8 cellular contexts compared by ENCODE assay signal in genomic region chr5:60207031-60207430, GRCh38.
DNase-seq lines count a peak whose midpoint lies in the region; ATAC-seq and TF ChIP-seq lines count a peak whose summit lies in the region.

No MANE protein-coding gene starts in this region.

- no peak overlapping the region for H3K9ac ChIP-seq in H9 (ENCODE audit: extremely low read depth, insufficient read length, low read length)

- H4K20me1 ChIP-seq in H9 (ENCODE audit: control insufficient read depth, insufficient read depth, insufficient read length): no peaks in the 10 kb centered on the region

- no peak overlapping the region for H3K18ac ChIP-seq in H9 (ENCODE audit: insufficient read length, low read depth, low read length)

- no peaks in the 10 kb centered on the region; the same call in 1 of the 2 replicates for H3K4me1 ChIP-seq in H9 (ENCODE audit: insufficient read depth, low read length)

- H4K5ac ChIP-seq in H9 (ENCODE audit: insufficient read length, low read depth, low read length): no peak overlapping the region

- H3K27me3 ChIP-seq in H9 (ENCODE audit: insufficient read depth, low read length): no peaks in the 10 kb centered on the region

- no peaks in the 10 kb centered on the region for H3K79me1 ChIP-seq in H9 (ENCODE audit: insufficient read depth, low read depth, low read length, poor library complexity, severe bottlenecking)

- ATAC-seq in GM18873 (IDR thresholded peaks at IDR 0.05; ENCODE audit: low FRiP score, unreplicated experiment): peak; percentile 83
- peak; percentile 88 for ATAC-seq in HG02610 (IDR thresholded peaks at IDR 0.05; ENCODE audit: unreplicated experiment)
- ATAC-seq in naive B cell (ENCODE audit: low read depth in 2 of 2): peak; percentile 100

- no peak overlapping the region for H2BK120ac ChIP-seq in H9 (ENCODE audit: low read depth, low read length, poor library complexity, severe bottlenecking)

- no peak overlapping the region for H2BK12ac ChIP-seq in H9 (ENCODE audit: insufficient read length, low read depth, low read length)

- H4K91ac ChIP-seq in H9 (ENCODE audit: insufficient read length, low read depth, low read length): no peak overlapping the region

- H3K23ac ChIP-seq in H9 (ENCODE audit: insufficient read length, low read depth, low read length): no peak overlapping the region

- no peak overlapping the region for H3K56ac ChIP-seq in H9 (ENCODE audit: insufficient read length, low read depth, low read length)

- no peaks in the 10 kb centered on the region for H3K36me3 Mint-ChIP-seq in naive B cell
- no peaks in the 10 kb centered on the region for H3K36me3 Mint-ChIP-seq in H9 (ENCODE audit: insufficient read depth in 1 of 3, low read depth in 3 of 3)

- H3K4me1 Mint-ChIP-seq in naive B cell (peaks cover 26 to 36% (median 32%) of the 10 kb centered on the region in 3 donors), H9 (peaks cover 11 to 12% of the 10 kb centered on the region in 2 experiments)

- H2BK15ac ChIP-seq in H9 (ENCODE audit: low read depth, low read length): no peak overlapping the region

- no peak overlapping the region for H3K14ac ChIP-seq in H9 (ENCODE audit: insufficient read depth, low read length)

- WGBS in H9 (ENCODE audit: extremely low coverage, insufficient read length, low lambda C conversion rate): no CpG with 5 or more reads among the region's 3 CpGs

- no peaks in the 10 kb centered on the region for H3K27me3 Mint-ChIP-seq in naive B cell
- no peaks in the 10 kb centered on the region for H3K27me3 Mint-ChIP-seq in H9 (ENCODE audit: low read depth)

- no peak overlapping the region for H3T11ph ChIP-seq in H9 (ENCODE audit: low read length)

- H3K4ac ChIP-seq in H9 (ENCODE audit: low read depth, low read length): no peak overlapping the region

- no peak overlapping the region for H4K8ac ChIP-seq in H9 (replicated peaks; ENCODE audit: insufficient read length, low read depth, low read length)

- H3K23me2 ChIP-seq in H9 (ENCODE audit: insufficient read length, low read depth, low read length, poor library complexity, severe bottlenecking): no peaks in the 10 kb centered on the region

- H3K27ac ChIP-seq in H9 (ENCODE audit: insufficient read length, low read depth, low read length): no peak overlapping the region

- H2AK5ac ChIP-seq in H9 (ENCODE audit: insufficient read length, low read length): no peak overlapping the region

- H3K9me3 Mint-ChIP-seq in naive B cell (no peaks in the 10 kb centered on the region), H9 (no peaks in the 10 kb centered on the region)

- no peak overlapping the region for H2BK20ac ChIP-seq in H9 (ENCODE audit: low read depth, low read length, poor library complexity, severe bottlenecking)

- H3K27ac Mint-ChIP-seq in naive B cell: peak overlapping the region; percentile 0 to 89 (median 17)
- no peak overlapping the region; a peak in 1 of 7 replicates for H3K27ac Mint-ChIP-seq in H9

- no peak overlapping the region for H3K4me2 ChIP-seq in H9 (ENCODE audit: insufficient read depth, insufficient read length, low read length)

- TF ChIP-seq CTCF in H9 (conservative IDR thresholded peaks at IDR 0.05): no peak

- no peaks in the 10 kb centered on the region for H3K79me2 ChIP-seq in H9 (ENCODE audit: insufficient read depth, low read length)

- H2AFZ ChIP-seq in H9 (ENCODE audit: low read length): no peak overlapping the region

- no peaks in the 10 kb centered on the region for H3K9me3 ChIP-seq in H9 (ENCODE audit: control insufficient read depth, low read depth, low read length)

- DNase-seq in MV-4-11 (lab: John Stamatoyannopoulos, UW) (peak; percentile 95), naive B cell (peak; percentile 64), H9 (no peak), DMS 273 treated with DMSO at 0.1 percent for 48 hours (lab: John Stamatoyannopoulos, UW) (no peak)
- no peak for DNase-seq in stimulated activated naive CD4-positive, alpha-beta T cell treated with Interleukin-2 at 50 U/mL for 16 hours (lab: John Stamatoyannopoulos, UW)
- no peak for DNase-seq in activated effector memory CD4-positive, alpha-beta T cell treated with anti-CD3 and anti-CD28 coated beads, Interleukin-2, amount 50 U/mL, for 16 hours

- H2BK5ac ChIP-seq in H9 (ENCODE audit: insufficient read length, low read length): no peak overlapping the region

- peak overlapping the region in 2 of 8 donors; percentile 32 to 43 for H3K4me3 Mint-ChIP-seq in naive B cell
- no peak overlapping the region for H3K4me3 Mint-ChIP-seq in H9

Comparison
In these comparisons a context has a peak if more than half of its experiments do, and no peak if none do; other contexts are left out.
1. DNase-seq: peak in MV-4-11 (single experiment) and naive B cell (single experiment); none in H9 (single experiment), stimulated activated naive CD4-positive, alpha-beta T cell treated with Interleukin-2 at 50 U/mL for 16 hours (single experiment), activated effector memory CD4-positive, alpha-beta T cell treated with anti-CD3 and anti-CD28 coated beads, Interleukin-2, amount 50 U/mL, for 16 hours (single experiment) and DMS 273 treated with DMSO at 0.1 percent for 48 hours (single experiment).
2. H3K27ac Mint-ChIP-seq: peak in naive B cell (6 of 6); none in H9 (0 of 3).
3. Peak in every context shown above with its lines, with median percentiles within 50 percentile points of each other: ATAC-seq.